In genomic region chr16:75017670-75018525, GRCh38 we compare ENCODE assay signal across 2 cellular contexts.
A peak's percentile ranks its signal among the peaks of the same experiment; 100 is the strongest.
TF ChIP-seq lines count a peak whose summit lies in the region.

No MANE protein-coding gene starts in this region.

TF ChIP-seq in GM12878, 131 proteins besides CTCF, POLR2A, EP300 and RAD21:
- no peak for TF ChIP-seq MEF2B (IDR thresholded peaks at IDR 0.05; ENCODE audit: partially characterized antibody, poor library complexity, severe bottlenecking)
- TF ChIP-seq CBX5 (IDR thresholded peaks at IDR 0.05; ENCODE audit: low read depth): no peak
- TF ChIP-seq ZNF687 (IDR thresholded peaks at IDR 0.05): 0 out of 2 replicates have a peak, but pooled peaks have one; percentile 31
- TF ChIP-seq ETV6 (conservative IDR thresholded peaks at IDR 0.05 in 1 of 2, IDR thresholded peaks at IDR 0.05 in 1 of 2; ENCODE audit: borderline replicate concordance in 1 of 2, low read depth in 1 of 2): no peak
- TF ChIP-seq JUNB (IDR thresholded peaks at IDR 0.05): no peak
- TF ChIP-seq MTA2 (IDR thresholded peaks at IDR 0.05; ENCODE audit: low read depth): peak; percentile 59; the same call in 1 of the 2 replicates
TF ChIP-seq in GM12878: peak in this region for 2.

TF ChIP-seq in GM23338, 12 proteins besides CTCF, POLR2A, EP300 and RAD21:
- TF ChIP-seq ZNF114 (CRISPR knock-in tag; IDR thresholded peaks at IDR 0.05): no peak
- no peak for TF ChIP-seq ZNF331 (CRISPR knock-in tag; IDR thresholded peaks at IDR 0.05; ENCODE audit: low read depth)
- no peak for TF ChIP-seq CREB1 (CRISPR knock-in tag; IDR thresholded peaks at IDR 0.05; ENCODE audit: low read depth)
- TF ChIP-seq POLR2AphosphoS5 (IDR thresholded peaks at IDR 0.05; ENCODE audit: low read depth): no peak
- no peak for TF ChIP-seq EZH2phosphoT487 (IDR thresholded peaks at IDR 0.05; ENCODE audit: unreplicated experiment)
- TF ChIP-seq NANOG (IDR thresholded peaks at IDR 0.05; ENCODE audit: borderline replicate concordance): no peak
- no peak for TF ChIP-seq ZNF462 (CRISPR knock-in tag; IDR thresholded peaks at IDR 0.05)
- TF ChIP-seq STAT1 (IDR thresholded peaks at IDR 0.05; ENCODE audit: unreplicated experiment): no peak
- TF ChIP-seq, protein P1, sequence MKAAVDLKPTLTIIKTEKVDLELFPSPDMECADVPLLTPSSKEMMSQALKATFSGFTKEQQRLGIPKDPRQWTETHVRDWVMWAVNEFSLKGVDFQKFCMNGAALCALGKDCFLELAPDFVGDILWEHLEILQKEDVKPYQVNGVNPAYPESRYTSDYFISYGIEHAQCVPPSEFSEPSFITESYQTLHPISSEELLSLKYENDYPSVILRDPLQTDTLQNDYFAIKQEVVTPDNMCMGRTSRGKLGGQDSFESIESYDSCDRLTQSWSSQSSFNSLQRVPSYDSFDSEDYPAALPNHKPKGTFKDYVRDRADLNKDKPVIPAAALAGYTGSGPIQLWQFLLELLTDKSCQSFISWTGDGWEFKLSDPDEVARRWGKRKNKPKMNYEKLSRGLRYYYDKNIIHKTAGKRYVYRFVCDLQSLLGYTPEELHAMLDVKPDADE (IDR thresholded peaks at IDR 0.05): no peak
- no peak for TF ChIP-seq EZH2 (IDR thresholded peaks at IDR 0.05; ENCODE audit: low read depth, unreplicated experiment)
- TF ChIP-seq REST (IDR thresholded peaks at IDR 0.05; ENCODE audit: unreplicated experiment): no peak
- no peak for TF ChIP-seq JUNB (IDR thresholded peaks at IDR 0.05; ENCODE audit: unreplicated experiment)
